ENCODE assay signal across 12 cellular contexts in genomic region chr3:194688946-194689345, GRCh38. TPM values are rescaled to one million over a fixed set of nuclear protein-coding genes. Genes with fewer than 3 reads are reported as not detected.
DNase-seq lines count a peak whose midpoint lies in the region; ATAC-seq lines count a peak whose summit lies in the region.
"Had no signal": no experiment of that assay in that cellular context is flagged by ENCODE, and none has a peak within 500 bp of the region (broad histone marks: within the 10 kb centered on the region; RNA-seq: fewer than 3 reads in every experiment).

No MANE protein-coding gene starts in this region.

- no peaks in the 10 kb centered on the region for H3K9me3 Mint-ChIP-seq in activated CD4-positive, alpha-beta memory T cell treated with anti-CD3 and anti-CD28 coated beads for 36 hours
- no peaks in the 10 kb centered on the region for H3K9me3 Mint-ChIP-seq in activated CD4-positive, alpha-beta memory T cell treated with anti-CD3 and anti-CD28 coated beads, Interleukin-2, amount 10 ng/mL, durations not matched to agents 7 days and 5 days
- no peaks in the 10 kb centered on the region for H3K9me3 Mint-ChIP-seq in T-cell
- H3K9me3 Mint-ChIP-seq in stimulated activated effector memory CD8-positive, alpha-beta T cell treated with anti-CD3 and anti-CD28 coated beads, Interleukin-12 subunit alpha, Interleukin-12 subunit beta, amount 100 ng/mL, for 72 hours: no peaks in the 10 kb centered on the region
- H3K9me3 Mint-ChIP-seq: H9 had no signal

- H3K36me3 Mint-ChIP-seq in activated CD4-positive, alpha-beta memory T cell treated with anti-CD3 and anti-CD28 coated beads for 36 hours: peaks cover 2% of the 10 kb centered on the region
- H3K36me3 Mint-ChIP-seq in activated CD4-positive, alpha-beta memory T cell treated with anti-CD3 and anti-CD28 coated beads, Interleukin-2, amount 10 ng/mL, durations not matched to agents 7 days and 5 days (ENCODE audit: low read depth): peaks cover 2% of the 10 kb centered on the region
- no peaks in the 10 kb centered on the region for H3K36me3 Mint-ChIP-seq in T-cell
- peaks cover 34% of the 10 kb centered on the region for H3K36me3 Mint-ChIP-seq in stimulated activated effector memory CD8-positive, alpha-beta T cell treated with anti-CD3 and anti-CD28 coated beads, Interleukin-12 subunit alpha, Interleukin-12 subunit beta, amount 100 ng/mL, for 72 hours

- no peaks in the 10 kb centered on the region for H3K4me1 ChIP-seq in right cardiac atrium (ENCODE audit: control insufficient read depth, insufficient read depth, low read length)

- peaks cover 3% of the 10 kb centered on the region for H3K27me3 Mint-ChIP-seq in activated CD4-positive, alpha-beta memory T cell treated with anti-CD3 and anti-CD28 coated beads for 36 hours
- peaks cover 39% of the 10 kb centered on the region for H3K27me3 Mint-ChIP-seq in activated CD4-positive, alpha-beta memory T cell treated with anti-CD3 and anti-CD28 coated beads, Interleukin-2, amount 10 ng/mL, durations not matched to agents 7 days and 5 days
- peaks cover 13 to 17% of the 10 kb centered on the region in 2 donors for H3K27me3 Mint-ChIP-seq in T-cell

- intact Hi-C loops in activated CD4-positive, alpha-beta memory T cell treated with anti-CD3 and anti-CD28 coated beads for 36 hours (cut with micrococcal nuclease): loop anchor here (5.0 to 10.0 kb wide), 7 partner anchors 202 to 1218 kb away; partner anchors contain the start of genes ACAP2, ATP13A3, PPP1R2 and TNK2
- intact Hi-C loops in right cardiac atrium (cut with DNase I): loop anchor here in 3 of 4 donors (5.0 to 10.0 kb wide), 5 partner anchors 86 to 573 kb away; no protein-coding TSS in a partner anchor

- WGBS in right cardiac atrium: 63% methylated on average over 6 of the region's 6 CpGs

- H3K27ac Mint-ChIP-seq in activated CD4-positive, alpha-beta memory T cell treated with anti-CD3 and anti-CD28 coated beads for 36 hours: no peak overlapping the region
- H3K27ac Mint-ChIP-seq in activated CD4-positive, alpha-beta memory T cell treated with anti-CD3 and anti-CD28 coated beads, Interleukin-2, amount 10 ng/mL, durations not matched to agents 7 days and 5 days: no peak overlapping the region
- peak overlapping the region; percentile 57 to 66 for H3K27ac Mint-ChIP-seq in T-cell
- H3K27ac Mint-ChIP-seq in stimulated activated effector memory CD8-positive, alpha-beta T cell treated with anti-CD3 and anti-CD28 coated beads, Interleukin-12 subunit alpha, Interleukin-12 subunit beta, amount 100 ng/mL, for 72 hours: peak overlapping the region; percentile 83

- ATAC-seq in T-cell (replicated peaks in 1 of 4) (no peak), right cardiac atrium (no peak), HG02623 (IDR thresholded peaks at IDR 0.05; ENCODE audit: unreplicated experiment) (no peak)
- ATAC-seq in stimulated activated effector memory CD8-positive, alpha-beta T cell treated with anti-CD3 and anti-CD28 coated beads, Interleukin-12 subunit alpha, Interleukin-12 subunit beta, amount 100 ng/mL, for 72 hours: no peak

- CTCF ChIA-PET in activated CD4-positive, alpha-beta memory T cell treated with anti-CD3 and anti-CD28 coated beads for 36 hours (lab: Charles Lee): interaction anchor here (0.7 to 4.1 kb wide), 7 partner anchors 14 to 572 kb away, joined by 4 to 131 read pairs (median 7); partner anchors contain the start of gene LSG1
- CTCF ChIA-PET in activated CD4-positive, alpha-beta memory T cell treated with anti-CD3 and anti-CD28 coated beads, Interleukin-2, amount 10 ng/mL, durations not matched to agents 7 days and 5 days (lab: Charles Lee): interaction anchor here (1.0 to 8.9 kb wide), 3 partner anchors 16 to 581 kb away, joined by 3 to 232 read pairs (median 4); partner anchors contain the start of gene LSG1
- CTCF ChIA-PET in T-cell (lab: Charles Lee): interaction anchor here (0.7 to 1.5 kb wide), 3 partner anchors 18 to 1059 kb away, joined by 3 to 10 read pairs (median 3); no protein-coding TSS in a partner anchor

- H3K9me3 ChIP-seq in right cardiac atrium (ENCODE audit: control insufficient read depth, low read length): no peaks in the 10 kb centered on the region
- H3K9me3 ChIP-seq: body of pancreas, right lobe of liver had no signal

- H3K27me3 ChIP-seq in right cardiac atrium (ENCODE audit: control insufficient read depth, insufficient read depth): no peaks in the 10 kb centered on the region

- H3K27ac ChIP-seq in right cardiac atrium (ENCODE audit: low read length): peak overlapping the region; percentile 25

- H3K4me1 Mint-ChIP-seq in activated CD4-positive, alpha-beta memory T cell treated with anti-CD3 and anti-CD28 coated beads for 36 hours (ENCODE audit: low read depth): peaks cover 48% of the 10 kb centered on the region
- H3K4me1 Mint-ChIP-seq in activated CD4-positive, alpha-beta memory T cell treated with anti-CD3 and anti-CD28 coated beads, Interleukin-2, amount 10 ng/mL, durations not matched to agents 7 days and 5 days: peaks cover 44% of the 10 kb centered on the region
- H3K4me1 Mint-ChIP-seq in T-cell: peaks cover 35 to 51% (median 40%) of the 10 kb centered on the region in 3 donors
- H3K4me1 Mint-ChIP-seq in stimulated activated effector memory CD8-positive, alpha-beta T cell treated with anti-CD3 and anti-CD28 coated beads, Interleukin-12 subunit alpha, Interleukin-12 subunit beta, amount 100 ng/mL, for 72 hours: peaks cover 61% of the 10 kb centered on the region

- H3K4me3 Mint-ChIP-seq in activated CD4-positive, alpha-beta memory T cell treated with anti-CD3 and anti-CD28 coated beads for 36 hours: peak overlapping the region; percentile 91
- no peak overlapping the region for H3K4me3 Mint-ChIP-seq in activated CD4-positive, alpha-beta memory T cell treated with anti-CD3 and anti-CD28 coated beads, Interleukin-2, amount 10 ng/mL, durations not matched to agents 7 days and 5 days
- H3K4me3 Mint-ChIP-seq in T-cell: peak overlapping the region; percentile 67 to 95 (median 69)
- peak overlapping the region; percentile 92 for H3K4me3 Mint-ChIP-seq in stimulated activated effector memory CD8-positive, alpha-beta T cell treated with anti-CD3 and anti-CD28 coated beads, Interleukin-12 subunit alpha, Interleukin-12 subunit beta, amount 100 ng/mL, for 72 hours

- DNase-seq in activated CD4-positive, alpha-beta memory T cell treated with anti-CD3 and anti-CD28 coated beads for 36 hours: no peak
- DNase-seq in activated CD4-positive, alpha-beta memory T cell treated with anti-CD3 and anti-CD28 coated beads, Interleukin-2, amount 10 ng/mL, durations not matched to agents 7 days and 5 days: no peak
- DNase-seq in T-cell: no peak
- no peak for DNase-seq in right cardiac atrium
- DNase-seq in stimulated activated effector memory CD8-positive, alpha-beta T cell treated with anti-CD3 and anti-CD28 coated beads, Interleukin-12 subunit alpha, Interleukin-12 subunit beta, amount 100 ng/mL, for 72 hours (ENCODE audit: low spot score in 2 of 2): no peak
- DNase-seq in NCI-H748 treated with DMSO at 0.1 percent for 48 hours (lab: John Stamatoyannopoulos, UW): no peak
- DNase-seq in NCI-H1092 (lab: John Stamatoyannopoulos, UW): no peak
- DNase-seq: ACHN had no signal

- no peak overlapping the region for H3K4me3 ChIP-seq in right cardiac atrium (ENCODE audit: low read length)
- H3K4me3 ChIP-seq: body of pancreas had no signal

- POLR2A ChIA-PET in activated CD4-positive, alpha-beta memory T cell treated with anti-CD3 and anti-CD28 coated beads for 36 hours (lab: Charles Lee): interaction anchor here (0.7 to 6.8 kb wide), 2 partner anchors 15 to 80 kb away, joined by 3 to 107 read pairs; partner anchors contain the start of gene LSG1
- POLR2A ChIA-PET in activated CD4-positive, alpha-beta memory T cell treated with anti-CD3 and anti-CD28 coated beads, Interleukin-2, amount 10 ng/mL, durations not matched to agents 7 days and 5 days (lab: Charles Lee): interaction anchor here (4.1 kb wide), 1 partner anchor 15 kb away, joined by 71 read pairs; the partner anchor contains the start of gene LSG1
- POLR2A ChIA-PET in T-cell (lab: Charles Lee): interaction anchor here (0.6 to 3.1 kb wide), 4 partner anchors 16 to 50 kb away, joined by 3 to 19 read pairs (median 6); no protein-coding TSS in a partner anchor

RNA-seq across cellular contexts. Expression of gene FAM43A, which starts 3.3 kb away (rescaled TPM):
- total RNA-seq in activated CD4-positive, alpha-beta memory T cell treated with anti-CD3 and anti-CD28 coated beads for 36 hours: 1 to 10 TPM; 7.4 to 8.5 TPM
- 1 to 10 TPM; 4.3 TPM for total RNA-seq in activated CD4-positive, alpha-beta memory T cell treated with anti-CD3 and anti-CD28 coated beads, Interleukin-2, amount 10 ng/mL, durations not matched to agents 7 days and 5 days
- total RNA-seq in T-cell (10 to 100 TPM in 2 of 5 donors, 1 to 10 TPM in 3; 2.2 to 14.2 (median 8.1) TPM), right cardiac atrium (1 to 10 TPM; 4.5 to 8.6 (median 6.5) TPM)
- 8.8 TPM for polyA plus RNA-seq in right cardiac atrium

RNA-seq across cellular contexts. Expression of gene LSG1, which starts 17.0 kb away (rescaled TPM):
- 10 to 100 TPM; 34.6 to 35.3 TPM for total RNA-seq in activated CD4-positive, alpha-beta memory T cell treated with anti-CD3 and anti-CD28 coated beads for 36 hours
- total RNA-seq in activated CD4-positive, alpha-beta memory T cell treated with anti-CD3 and anti-CD28 coated beads, Interleukin-2, amount 10 ng/mL, durations not matched to agents 7 days and 5 days: 10 to 100 TPM; 24.7 to 26.5 TPM
- total RNA-seq in T-cell: 10 to 100 TPM; 40.0 to 83.5 (median 49.5) TPM
- 10 to 100 TPM; 15.8 to 23.4 (median 18.9) TPM for total RNA-seq in right cardiac atrium
- 12.1 TPM for polyA plus RNA-seq in right cardiac atrium

RNA-seq across cellular contexts. Expression of gene TMEM44, which starts 55.7 kb away (rescaled TPM):
- 1 to 10 TPM; 4.0 to 5.8 TPM for total RNA-seq in activated CD4-positive, alpha-beta memory T cell treated with anti-CD3 and anti-CD28 coated beads for 36 hours
- 1 to 10 TPM; 6.2 to 7.1 TPM for total RNA-seq in activated CD4-positive, alpha-beta memory T cell treated with anti-CD3 and anti-CD28 coated beads, Interleukin-2, amount 10 ng/mL, durations not matched to agents 7 days and 5 days
- total RNA-seq in T-cell: 1 to 10 TPM; 1.6 to 3.3 (median 2.3) TPM
- 10 to 100 TPM in 1 of 4 donors, 1 to 10 TPM in 3; 5.1 to 11.3 (median 8.5) TPM for total RNA-seq in right cardiac atrium
- 7.6 TPM for polyA plus RNA-seq in right cardiac atrium

Comparison
In these comparisons a context has a peak if more than half of its experiments do, and no peak if none do; other contexts are left out.
1. H3K27ac Mint-ChIP-seq: peak in T-cell (2 of 2) and stimulated activated effector memory CD8-positive, alpha-beta T cell treated with anti-CD3 and anti-CD28 coated beads, Interleukin-12 subunit alpha, Interleukin-12 subunit beta, amount 100 ng/mL, for 72 hours (single experiment); none in activated CD4-positive, alpha-beta memory T cell treated with anti-CD3 and anti-CD28 coated beads for 36 hours (single experiment) and activated CD4-positive, alpha-beta memory T cell treated with anti-CD3 and anti-CD28 coated beads, Interleukin-2, amount 10 ng/mL, durations not matched to agents 7 days and 5 days (single experiment).